ENCODE assay signal across 17 cellular contexts in the genomic region with DNA sequence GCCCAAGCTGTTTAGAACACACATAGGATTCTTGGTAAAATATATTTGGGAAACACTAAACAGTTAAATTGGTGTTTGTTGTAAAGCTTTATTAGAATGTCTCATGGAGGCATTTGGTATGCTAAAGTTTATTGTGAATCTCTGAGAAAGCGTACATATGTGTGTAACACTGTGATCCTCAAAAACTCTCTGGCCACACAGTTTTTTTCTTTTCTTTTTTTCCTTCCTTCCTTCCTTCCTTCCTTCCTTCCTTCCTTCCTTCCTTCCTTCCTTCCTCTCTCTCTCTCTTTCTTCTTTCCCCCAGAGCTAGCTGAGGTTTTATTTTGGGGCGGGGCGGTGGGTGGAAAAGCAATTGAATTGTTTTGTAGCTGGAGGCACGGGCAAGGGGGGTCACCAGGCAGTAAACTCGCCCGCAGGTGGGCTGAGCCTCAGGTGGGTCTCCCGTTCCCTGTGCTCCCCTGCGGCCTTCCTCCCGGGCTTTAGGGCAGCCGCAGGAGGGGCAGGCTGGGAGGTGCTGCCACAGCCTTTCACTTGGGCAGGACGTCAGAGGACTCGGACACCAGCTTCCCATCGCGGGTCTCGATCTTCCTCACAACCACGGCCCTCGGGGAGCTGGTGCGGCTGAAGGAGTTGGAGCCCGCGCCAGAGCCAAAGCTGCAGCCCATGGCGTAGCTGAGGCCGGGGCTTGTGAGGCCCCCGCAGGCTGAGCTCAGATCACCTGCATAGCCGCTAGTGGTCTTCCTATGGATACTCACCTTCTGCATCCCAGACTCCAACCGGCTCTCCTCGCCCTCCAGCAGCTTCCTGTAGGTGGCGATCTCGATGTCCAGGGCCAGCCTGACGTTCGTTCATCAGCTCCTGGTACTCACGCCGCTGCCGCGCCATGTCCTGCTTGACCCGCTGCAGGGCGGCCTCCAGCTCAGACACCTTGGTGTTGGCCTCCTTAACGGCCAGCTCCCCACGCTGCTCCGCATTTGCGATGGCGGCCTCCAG.
A peak's percentile ranks its signal among the peaks of the same experiment; 100 is the strongest.
DNase-seq lines count a peak whose midpoint lies in the region; ATAC-seq and TF ChIP-seq lines count a peak whose summit lies in the region.
"Had no signal": no experiment of that assay in that cellular context is flagged by ENCODE, and none has a peak within 500 bp of the region (broad histone marks: within the 10 kb centered on the region; RNA-seq: fewer than 3 reads in every experiment).

No MANE protein-coding gene starts in this region.

- TF ChIP-seq CTCF in 22Rv1 (IDR thresholded peaks at IDR 0.05) (0 out of 2 replicates have a peak, but pooled peaks have one; percentile 10), GM12873 (IDR thresholded peaks at IDR 0.05; ENCODE audit: insufficient read depth, low read depth, low read length, missing control alignments) (peak; percentile 7), WERI-Rb-1 (IDR thresholded peaks at IDR 0.05; ENCODE audit: low read depth, low read length) (0 out of 2 replicates have a peak, but pooled peaks have one; percentile 2)

- no peak overlapping the region for H3K4me3 Mint-ChIP-seq in activated CD8-positive, alpha-beta memory T cell treated with anti-CD3 and anti-CD28 coated beads, Interleukin-2, amount 10 ng/mL, durations not matched to agents 7 days and 5 days
- H3K4me3 Mint-ChIP-seq in T-cell, result no peak overlapping the region
- H3K4me3 Mint-ChIP-seq: CD14-positive monocyte had no signal

- no peaks in the 10 kb centered on the region for H3K36me3 ChIP-seq in WERI-Rb-1

- no peaks in the 10 kb centered on the region for H3K9me3 Mint-ChIP-seq in activated CD8-positive, alpha-beta memory T cell treated with anti-CD3 and anti-CD28 coated beads, Interleukin-2, amount 10 ng/mL, durations not matched to agents 7 days and 5 days (ENCODE audit: low read depth)
- no peaks in the 10 kb centered on the region for H3K9me3 Mint-ChIP-seq in T-cell

- peaks cover 18% of the 10 kb centered on the region for H3K27me3 Mint-ChIP-seq in activated CD8-positive, alpha-beta memory T cell treated with anti-CD3 and anti-CD28 coated beads, Interleukin-2, amount 10 ng/mL, durations not matched to agents 7 days and 5 days
- peaks cover 8 to 18% of the 10 kb centered on the region in 2 donors for H3K27me3 Mint-ChIP-seq in T-cell

- POLR2A ChIA-PET in T-cell (lab: Charles Lee), result no interaction called here

- ATAC-seq in activated CD8-positive, alpha-beta memory T cell treated with anti-CD3 and anti-CD28 coated beads, Interleukin-2, amount 10 ng/mL, durations not matched to agents 7 days and 5 days, result no peak
- no peak for ATAC-seq in T-cell (replicated peaks in 1 of 4)
- ATAC-seq: Panc1 had no signal

- peaks cover 4% of the 10 kb centered on the region for H3K27me3 ChIP-seq in WERI-Rb-1 (ENCODE audit: insufficient read depth, low read depth, severe bottlenecking)

- no peak overlapping the region for H3K27ac Mint-ChIP-seq in activated CD8-positive, alpha-beta memory T cell treated with anti-CD3 and anti-CD28 coated beads, Interleukin-2, amount 10 ng/mL, durations not matched to agents 7 days and 5 days
- no peak overlapping the region for H3K27ac Mint-ChIP-seq in T-cell
- H3K27ac Mint-ChIP-seq: CD14-positive monocyte had no signal

- H3K36me3 Mint-ChIP-seq in activated CD8-positive, alpha-beta memory T cell treated with anti-CD3 and anti-CD28 coated beads, Interleukin-2, amount 10 ng/mL, durations not matched to agents 7 days and 5 days, result no peaks in the 10 kb centered on the region
- H3K36me3 Mint-ChIP-seq in T-cell, result no peaks in the 10 kb centered on the region
- H3K36me3 Mint-ChIP-seq: CD14-positive monocyte had no signal

- CTCF ChIA-PET in activated CD8-positive, alpha-beta memory T cell treated with anti-CD3 and anti-CD28 coated beads, Interleukin-2, amount 10 ng/mL, durations not matched to agents 7 days and 5 days (lab: Charles Lee), result interaction anchor here (0.7 kb wide), 1 partner anchor 15 kb away, joined by 3 read pairs; no protein-coding TSS in a partner anchor
- CTCF ChIA-PET in T-cell (lab: Charles Lee), result interaction anchor here (0.6 kb wide), 2 partner anchors 10 to 643 kb away, joined by 3 read pairs; no protein-coding TSS in a partner anchor

- no peaks in the 10 kb centered on the region for H3K9me3 ChIP-seq in WERI-Rb-1 (ENCODE audit: severe bottlenecking)

- no peak overlapping the region for H3K4me3 ChIP-seq in WERI-Rb-1 (ENCODE audit: low read depth, low read length)

- no peaks in the 10 kb centered on the region for H3K4me1 Mint-ChIP-seq in activated CD8-positive, alpha-beta memory T cell treated with anti-CD3 and anti-CD28 coated beads, Interleukin-2, amount 10 ng/mL, durations not matched to agents 7 days and 5 days
- H3K4me1 Mint-ChIP-seq in T-cell, result no peaks in the 10 kb centered on the region
- H3K4me1 Mint-ChIP-seq: CD14-positive monocyte had no signal

- H3K27ac ChIP-seq in 22Rv1, result no peak overlapping the region
- no peak overlapping the region for H3K27ac ChIP-seq in WERI-Rb-1

- DNase-seq in WERI-Rb-1 (no peak), iPS-NIHi7 (ENCODE audit: extremely low spot score) (peak; percentile 44), NCI-H2029 (lab: John Stamatoyannopoulos, UW) (no peak), NOMO-1 treated with DMSO at 0.1 percent for 48 hours (lab: John Stamatoyannopoulos, UW; ENCODE audit: unreplicated experiment) (no peak), T-cell (no peak)
- DNase-seq in activated CD8-positive, alpha-beta memory T cell treated with anti-CD3 and anti-CD28 coated beads, Interleukin-2, amount 10 ng/mL, durations not matched to agents 7 days and 5 days, result no peak
- DNase-seq: COR-L47, DMS79 treated with DMSO at 0.1 percent for 48 hours, KG1, NCI-H1092, NCI-H446, NCI-H774, Right ventricle myocardium superior had no signal
